In the genomic region with DNA sequence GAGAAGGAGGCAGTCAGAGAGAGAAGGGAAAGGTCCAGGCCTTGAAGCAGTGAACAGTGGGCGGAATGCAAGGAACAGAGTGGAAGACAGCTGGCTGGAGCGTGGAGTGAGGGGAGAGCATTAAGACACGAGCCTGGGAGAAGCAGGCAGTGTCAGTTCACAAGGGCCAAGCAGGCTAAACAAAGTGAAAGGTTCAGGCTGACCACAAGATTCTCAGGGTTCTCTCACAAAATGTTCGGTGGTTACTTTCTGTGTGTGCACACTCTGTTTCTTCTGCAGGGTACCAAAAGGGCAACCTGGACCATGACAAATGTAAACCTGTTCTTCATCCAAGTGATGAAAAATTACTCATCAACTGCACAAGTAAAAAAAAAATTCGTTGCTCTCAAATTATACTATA, we compare ENCODE assay signal across 25 cellular contexts. TPM values are rescaled to one million over a fixed set of nuclear protein-coding genes. Genes with fewer than 3 reads are reported as not detected.
A peak's percentile ranks its signal among the peaks of the same experiment; 100 is the strongest.
DNase-seq lines count a peak whose midpoint lies in the region; ATAC-seq, FAIRE-seq and TF ChIP-seq lines count a peak whose summit lies in the region.
"Had no signal": no experiment of that assay in that cellular context is flagged by ENCODE, and none has a peak within 500 bp of the region (broad histone marks: within the 10 kb centered on the region; RNA-seq: fewer than 3 reads in every experiment).

No MANE protein-coding gene starts in this region.

- H3K4me1 Mint-ChIP-seq in endothelial cell (ENCODE audit: unreplicated experiment), result no peaks in the 10 kb centered on the region
- no peaks in the 10 kb centered on the region for H3K4me1 Mint-ChIP-seq in endodermal cell
- no peaks in the 10 kb centered on the region for H3K4me1 Mint-ChIP-seq in CD4-positive, alpha-beta T cell (ENCODE audit: low read depth)
- H3K4me1 Mint-ChIP-seq: CD14-positive monocyte; CD4-positive, CD25-positive, alpha-beta regulatory T cell had no signal

- no peaks in the 10 kb centered on the region for H3K9me3 ChIP-seq in MM.1S (replicated peaks; ENCODE audit: insufficient read depth, low read length)
- H3K9me3 ChIP-seq in endodermal cell (ENCODE audit: control insufficient read depth, low read length), result peaks cover 21% of the 10 kb centered on the region
- no peaks in the 10 kb centered on the region for H3K9me3 ChIP-seq in CD4-positive, alpha-beta T cell (ENCODE audit: control insufficient read depth, low read length)

- no peak for TF ChIP-seq CTCF in MM.1S (IDR thresholded peaks at IDR 0.05; ENCODE audit: low read length)
- TF ChIP-seq CTCF in bronchial epithelial cell (IDR thresholded peaks at IDR 0.05; ENCODE audit: insufficient read depth, low read length, severe bottlenecking), result no peak
- no peak for TF ChIP-seq CTCF in endothelial cell (IDR thresholded peaks at IDR 0.05; ENCODE audit: unreplicated experiment)
- no peak for TF ChIP-seq CTCF in endodermal cell (conservative IDR thresholded peaks at IDR 0.05)
- no peak for TF ChIP-seq CTCF in CD4-positive, alpha-beta T cell (IDR thresholded peaks at IDR 0.05)

- H3K4me3 Mint-ChIP-seq in endothelial cell (ENCODE audit: unreplicated experiment) (peak overlapping the region; percentile 16), endodermal cell (no peak overlapping the region)
- no peak overlapping the region for H3K4me3 Mint-ChIP-seq in CD4-positive, alpha-beta T cell
- H3K4me3 Mint-ChIP-seq: CD14-positive monocyte; CD4-positive, CD25-positive, alpha-beta regulatory T cell; CD8-positive, alpha-beta T cell had no signal

- no peak overlapping the region for H3K27ac Mint-ChIP-seq in endothelial cell (ENCODE audit: unreplicated experiment)
- H3K27ac Mint-ChIP-seq in endodermal cell, result no peak overlapping the region
- H3K27ac Mint-ChIP-seq in CD4-positive, alpha-beta T cell, result no peak overlapping the region
- H3K27ac Mint-ChIP-seq: CD14-positive monocyte; CD8-positive, alpha-beta T cell had no signal

- H3K9ac ChIP-seq in MM.1S (ENCODE audit: low read length) (no peak overlapping the region), endodermal cell (ENCODE audit: extremely low read depth, low read length, poor library complexity, severe bottlenecking) (no peak overlapping the region)
- H3K9ac ChIP-seq: BLaER1 had no signal

- peaks cover 20% of the 10 kb centered on the region for H3K36me3 Mint-ChIP-seq in endothelial cell (ENCODE audit: low read depth, unreplicated experiment)
- H3K36me3 Mint-ChIP-seq in endodermal cell (ENCODE audit: low read depth), result peaks cover 10% of the 10 kb centered on the region
- peaks cover 9% of the 10 kb centered on the region for H3K36me3 Mint-ChIP-seq in CD4-positive, alpha-beta T cell (ENCODE audit: low read depth)
- H3K36me3 Mint-ChIP-seq: CD14-positive monocyte had no signal

- H2AFZ ChIP-seq in MM.1S (ENCODE audit: low read length), result no peak overlapping the region

- FAIRE-seq in bronchial epithelial cell (lab: Jason Lieb, UNC), result peak; percentile 62
- FAIRE-seq: A204.1, D721Med, G401.6, GM12878, GM12892, GM18507 had no signal

- ATAC-seq in CD4-positive, alpha-beta T cell (ENCODE audit: poor library complexity), result no peak
- ATAC-seq: CD8-positive, alpha-beta T cell; GM12878 had no signal

- H3F3A ChIP-seq in MM.1S (ENCODE audit: insufficient read depth, low read length), result no peaks in the 10 kb centered on the region

- DNase-seq in MM.1S (peak; percentile 24), bronchial epithelial cell (ENCODE audit: low read depth) (no peak), endothelial cell (ENCODE audit: low spot score) (no peak), islet precursor cell (no peak), NCI-H2196 (lab: John Stamatoyannopoulos, UW; ENCODE audit: unreplicated experiment) (no peak), endodermal cell (no peak)
- DNase-seq in CD4-positive, alpha-beta T cell, result no peak
- DNase-seq: 8988T; ACHN; BE2C; C1 segment of cervical spinal cord; Caco-2; Calu3; CD4-positive, CD25-positive, alpha-beta regulatory T cell; CD8-positive, alpha-beta T cell; DMS79 treated with DMSO at 0.1 percent for 48 hours; GF-D8 had no signal

- no peaks in the 10 kb centered on the region for H3K4me1 ChIP-seq in MM.1S (ENCODE audit: low read length)
- H3K4me1 ChIP-seq in endodermal cell (ENCODE audit: control insufficient read depth, insufficient read depth, low read length), result no peaks in the 10 kb centered on the region
- H3K4me1 ChIP-seq: BE2C, BLaER1, Caco-2 had no signal

- no peaks in the 10 kb centered on the region for H3K9me2 ChIP-seq in MM.1S (replicated peaks; ENCODE audit: insufficient read depth, low read length)

- POLR2A ChIA-PET in CD4-positive, alpha-beta T cell (lab: Charles Lee), result interaction anchor here (0.6 kb wide), 1 partner anchor 8 kb away, joined by 3 read pairs; no protein-coding TSS in a partner anchor

- no peaks in the 10 kb centered on the region for H3K79me2 ChIP-seq in MM.1S (ENCODE audit: low read length)

- intact Hi-C loops in CD4-positive, alpha-beta T cell (cut with DNase I, micrococcal nuclease), result no loop called here

- no peaks in the 10 kb centered on the region for H3K36me3 ChIP-seq in MM.1S (replicated peaks; ENCODE audit: insufficient read depth, low read length)
- H3K36me3 ChIP-seq in bronchial epithelial cell (ENCODE audit: control insufficient read depth, insufficient read depth, low read length), result no peaks in the 10 kb centered on the region
- no peaks in the 10 kb centered on the region for H3K36me3 ChIP-seq in endodermal cell (ENCODE audit: control insufficient read depth, insufficient read depth, low read length)
- H3K36me3 ChIP-seq: BE2C, BLaER1 had no signal

- H3K27ac ChIP-seq in MM.1S (ENCODE audit: low read length) (no peak overlapping the region), endodermal cell (ENCODE audit: low read depth, low read length) (no peak overlapping the region)
- no peak overlapping the region for H3K27ac ChIP-seq in CD4-positive, alpha-beta T cell (ENCODE audit: low read depth, low read length)
- H3K27ac ChIP-seq: BLaER1 had no signal

- 74 to 79% methylated on average over 5 of the region's 5 CpGs for WGBS in endodermal cell (ENCODE audit: insufficient coverage in 1 of 2, insufficient read length in 1 of 2), 2 experiments

- H3K4me2 ChIP-seq in MM.1S (ENCODE audit: low read depth, low read length), result no peak overlapping the region
- H3K4me2 ChIP-seq: BLaER1 had no signal

- H3K4me3 ChIP-seq in MM.1S (ENCODE audit: low read length), result no peak overlapping the region
- H3K4me3 ChIP-seq in bronchial epithelial cell (ENCODE audit: low read depth, low read length), result no peak overlapping the region
- no peak overlapping the region for H3K4me3 ChIP-seq in endodermal cell (ENCODE audit: low read length)
- H3K4me3 ChIP-seq: BLaER1, GM12878 had no signal

- CTCF ChIA-PET in CD4-positive, alpha-beta T cell (lab: Charles Lee), result no interaction called here

- H3K27me3 ChIP-seq in MM.1S (replicated peaks; ENCODE audit: insufficient read depth, low read length) (no peaks in the 10 kb centered on the region), bronchial epithelial cell (ENCODE audit: control insufficient read depth, insufficient read depth, low read length) (no peaks in the 10 kb centered on the region), endodermal cell (ENCODE audit: control insufficient read depth, insufficient read depth, low read length, poor library complexity, severe bottlenecking) (no peaks in the 10 kb centered on the region)
- H3K27me3 ChIP-seq in CD4-positive, alpha-beta T cell (ENCODE audit: control insufficient read depth, insufficient read depth, low read length), result no peaks in the 10 kb centered on the region
- H3K27me3 ChIP-seq: BE2C, BLaER1 had no signal

- H4K20me1 ChIP-seq in MM.1S (ENCODE audit: insufficient read depth, low read length), result no peaks in the 10 kb centered on the region
- H4K20me1 ChIP-seq: BLaER1 had no signal

- H3K9me3 Mint-ChIP-seq in endothelial cell (ENCODE audit: unreplicated experiment) (peaks cover 6% of the 10 kb centered on the region), endodermal cell (peaks cover 49% of the 10 kb centered on the region)
- H3K9me3 Mint-ChIP-seq in CD4-positive, alpha-beta T cell, result peaks cover 14% of the 10 kb centered on the region

- H3K27me3 Mint-ChIP-seq in endothelial cell (ENCODE audit: unreplicated experiment), result no peaks in the 10 kb centered on the region
- no peaks in the 10 kb centered on the region for H3K27me3 Mint-ChIP-seq in endodermal cell (ENCODE audit: insufficient read depth)
- peaks cover 6% of the 10 kb centered on the region for H3K27me3 Mint-ChIP-seq in CD4-positive, alpha-beta T cell
- H3K27me3 Mint-ChIP-seq: CD4-positive, CD25-positive, alpha-beta regulatory T cell had no signal

RNA-seq across cellular contexts. Expression of gene SEC63, which starts 56.0 kb away (rescaled TPM):
- total RNA-seq in bronchial epithelial cell (19.7 and 31.1 TPM in 2 replicates), endothelial cell (ENCODE audit: unreplicated experiment) (120 TPM), endodermal cell (10 to 100 TPM; 65.7 to 74.8 TPM)
- 60.9 TPM for polyA plus RNA-seq in endodermal cell (2013, experiment 1 of 2)
- 56.4 TPM for polyA plus RNA-seq in endodermal cell (2013, experiment 2 of 2)
- total RNA-seq in CD4-positive, alpha-beta T cell, result 10 to 100 TPM; 80.3 to 86.7 TPM
